ENCODE assay signal across 8 cellular contexts in the genomic region with DNA sequence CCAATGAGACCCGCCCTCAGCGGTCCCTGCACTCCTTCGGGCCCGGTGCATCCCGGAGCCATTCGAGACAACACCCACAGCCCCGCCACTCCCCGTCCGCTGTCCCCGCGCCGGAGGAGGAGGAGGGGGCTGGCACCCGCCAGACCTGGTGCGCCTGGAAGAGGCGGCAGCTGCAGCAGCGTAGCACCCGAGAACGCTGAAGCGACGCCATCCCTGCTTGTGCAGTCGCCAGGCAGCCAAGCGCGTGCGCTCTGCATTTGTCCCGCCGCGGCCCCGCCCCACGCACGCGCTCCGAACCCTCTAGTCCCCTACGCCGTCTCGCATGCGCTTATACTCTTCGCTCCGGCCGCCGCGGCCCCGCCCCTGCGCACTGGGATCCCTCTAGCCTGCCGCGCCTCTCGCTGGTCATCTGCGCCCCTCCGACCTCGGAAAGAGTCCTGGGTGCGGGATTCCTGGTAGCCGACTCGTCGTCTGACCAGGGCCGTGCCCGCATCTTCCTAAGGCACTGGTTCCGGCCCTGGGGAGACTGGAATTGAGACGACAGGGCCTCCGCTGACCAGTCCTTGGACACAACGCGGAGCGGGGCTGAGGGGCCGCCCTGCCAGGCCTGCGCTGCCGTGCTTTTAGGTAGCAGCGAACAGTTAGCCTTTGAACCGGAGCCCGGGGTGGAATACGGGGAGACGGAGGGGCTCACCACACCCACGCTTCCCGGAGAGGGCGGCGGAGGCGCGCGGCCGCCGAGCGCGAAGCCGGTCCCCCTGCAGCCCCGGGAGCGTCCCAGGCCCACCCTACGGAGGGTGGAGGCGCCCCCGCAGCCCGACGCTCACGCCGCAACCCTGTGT. TPM values are rescaled to one million over a fixed set of nuclear protein-coding genes. Genes with fewer than 3 reads are reported as not detected.
DNase-seq lines count a peak whose midpoint lies in the region; ATAC-seq and TF ChIP-seq lines count a peak whose summit lies in the region.

A gene with protein sequence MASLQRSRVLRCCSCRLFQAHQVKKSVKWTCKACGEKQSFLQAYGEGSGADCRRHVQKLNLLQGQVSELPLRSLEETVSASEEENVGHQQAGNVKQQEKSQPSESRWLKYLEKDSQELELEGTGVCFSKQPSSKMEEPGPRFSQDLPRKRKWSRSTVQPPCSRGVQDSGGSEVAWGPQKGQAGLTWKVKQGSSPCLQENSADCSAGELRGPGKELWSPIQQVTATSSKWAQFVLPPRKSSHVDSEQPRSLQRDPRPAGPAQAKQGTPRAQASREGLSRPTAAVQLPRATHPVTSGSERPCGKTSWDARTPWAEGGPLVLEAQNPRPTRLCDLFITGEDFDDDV (minus strand): TSS at position 232 of the 842 bp plus-strand sequence. CDS start 21 bp downstream, at position 211.

- H3K27me3 ChIP-seq in DOHH2 (ENCODE audit: control insufficient read depth, low read length): no peaks in the 10 kb centered on the region

- peak within 1 kb of the TSS; percentile 17; the same call in 1 of the 2 replicates for H3K27ac ChIP-seq in DOHH2 (ENCODE audit: low read depth, low read length)
- H3K27ac ChIP-seq in KOPT-K1 (ENCODE audit: low read depth, low read length, poor library complexity, severe bottlenecking): peak within 1 kb of the TSS; percentile 63
- H3K27ac ChIP-seq in RWPE1: peak within 1 kb of the TSS; percentile 88

- peaks cover 18% of the 10 kb centered on the region for H3K36me3 Mint-ChIP-seq in activated T-helper 2 cell treated with anti-CD3 and anti-CD28 coated beads, Interferon-gamma antibody, Interleukin-2, Interleukin-4, amounts not matched to agents 10 μg/mL and 5 μg/mL and 100 μg/mL, durations not matched to agents 14 hours and 24 hours and 36 hours (ENCODE audit: low read depth)
- no peaks in the 10 kb centered on the region for H3K36me3 Mint-ChIP-seq in natural killer cell

- H3F3A ChIP-seq in DOHH2 (ENCODE audit: control insufficient read depth, insufficient read depth): peaks cover 10% of the 10 kb centered on the region

- no peaks in the 10 kb centered on the region for H4K20me1 ChIP-seq in DOHH2 (ENCODE audit: control insufficient read depth, insufficient read depth, low read depth, low read length)

- H3K27me3 Mint-ChIP-seq in activated T-helper 2 cell treated with anti-CD3 and anti-CD28 coated beads, Interferon-gamma antibody, Interleukin-2, Interleukin-4, amounts not matched to agents 10 μg/mL and 5 μg/mL and 100 μg/mL, durations not matched to agents 14 hours and 24 hours and 36 hours (ENCODE audit: low read depth): no peaks in the 10 kb centered on the region
- no peaks in the 10 kb centered on the region for H3K27me3 Mint-ChIP-seq in natural killer cell (ENCODE audit: low read depth in 2 of 2)

- H3K9me3 ChIP-seq in DOHH2 (ENCODE audit: control insufficient read depth, insufficient read depth, low read length): no peaks in the 10 kb centered on the region
- peaks cover 5% of the 10 kb centered on the region for H3K9me3 ChIP-seq in KOPT-K1 (ENCODE audit: insufficient read depth, low read length, poor library complexity, severe bottlenecking)

- peak within 1 kb of the TSS; percentile 74 for H3K27ac Mint-ChIP-seq in activated T-helper 2 cell treated with anti-CD3 and anti-CD28 coated beads, Interferon-gamma antibody, Interleukin-2, Interleukin-4, amounts not matched to agents 10 μg/mL and 5 μg/mL and 100 μg/mL, durations not matched to agents 14 hours and 24 hours and 36 hours
- peak within 1 kb of the TSS; percentile 78 to 91 for H3K27ac Mint-ChIP-seq in natural killer cell

- peaks cover 9% of the 10 kb centered on the region for H3K4me1 Mint-ChIP-seq in activated T-helper 2 cell treated with anti-CD3 and anti-CD28 coated beads, Interferon-gamma antibody, Interleukin-2, Interleukin-4, amounts not matched to agents 10 μg/mL and 5 μg/mL and 100 μg/mL, durations not matched to agents 14 hours and 24 hours and 36 hours (ENCODE audit: low read depth)
- peaks cover 8 to 15% of the 10 kb centered on the region in 2 donors for H3K4me1 Mint-ChIP-seq in natural killer cell

- peaks cover 30% of the 10 kb centered on the region for H3K4me1 ChIP-seq in DOHH2 (ENCODE audit: control insufficient read depth, low read length)

- CTCF ChIA-PET in RWPE1 (lab: Yijun Ruan, JAX): interaction anchor here (0.6 kb wide), 1 partner anchor 198 kb away, joined by 3 read pairs; no protein-coding TSS in a partner anchor

- peak within 1 kb of the TSS; percentile 94 for H3K4me2 ChIP-seq in DOHH2 (ENCODE audit: low read length)

- intact Hi-C loops in activated T-helper 2 cell treated with anti-CD3 and anti-CD28 coated beads, Interferon-gamma antibody, Interleukin-2, Interleukin-4, amounts not matched to agents 10 μg/mL and 5 μg/mL and 100 μg/mL, durations not matched to agents 14 hours and 24 hours and 36 hours (cut with micrococcal nuclease): loop anchor here (1.0 to 5.0 kb wide), 3 partner anchors 23 to 57 kb away; a partner anchor contains a TSS
- intact Hi-C loops in natural killer cell (cut with micrococcal nuclease): loop anchor here (2.0 kb wide), 2 partner anchors 22 to 56 kb away; no protein-coding TSS in a partner anchor

- no peaks in the 10 kb centered on the region for H3K9me2 ChIP-seq in DOHH2 (replicated peaks; ENCODE audit: control insufficient read depth, low read length)

- peaks cover 38% of the 10 kb centered on the region for H3K79me2 ChIP-seq in DOHH2 (ENCODE audit: control insufficient read depth, low read length)

- H3K36me3 ChIP-seq in DOHH2 (ENCODE audit: control insufficient read depth, low read length) (peaks cover 18% of the 10 kb centered on the region), KOPT-K1 (ENCODE audit: insufficient read depth, low read length) (peaks cover 20% of the 10 kb centered on the region)

- ATAC-seq in GM21786 (IDR thresholded peaks at IDR 0.05; ENCODE audit: unreplicated experiment): peak; percentile 97
- peak; percentile 96 to 98 (median 97) for ATAC-seq in natural killer cell

- H3K4me3 ChIP-seq in DOHH2 (ENCODE audit: low read length): peak within 1 kb of the TSS; percentile 96
- peak within 1 kb of the TSS; percentile 87 for H3K4me3 ChIP-seq in fibroblast of mammary gland (ENCODE audit: control insufficient read depth, low read depth, low read length)

- POLR2A ChIA-PET in RWPE1 (lab: Yijun Ruan, JAX; ENCODE audit: low non-redundant PET): no interaction called here

- peak within 1 kb of the TSS; percentile 96 for H3K4me3 Mint-ChIP-seq in activated T-helper 2 cell treated with anti-CD3 and anti-CD28 coated beads, Interferon-gamma antibody, Interleukin-2, Interleukin-4, amounts not matched to agents 10 μg/mL and 5 μg/mL and 100 μg/mL, durations not matched to agents 14 hours and 24 hours and 36 hours (ENCODE audit: low read depth)
- peak within 1 kb of the TSS; percentile 95 for H3K4me3 Mint-ChIP-seq in natural killer cell

- TF ChIP-seq CTCF in DOHH2 (IDR thresholded peaks at IDR 0.05; ENCODE audit: low read depth, low read length, poor library complexity, severe bottlenecking) (no peak), RWPE1 (conservative IDR thresholded peaks at IDR 0.05; ENCODE audit: low read depth) (no peak), fibroblast of mammary gland (conservative IDR thresholded peaks at IDR 0.05; ENCODE audit: control insufficient read depth, insufficient read depth, low read depth, low read length) (no peak), natural killer cell (IDR thresholded peaks at IDR 0.05) (no peak)

- H3K9me3 Mint-ChIP-seq in activated T-helper 2 cell treated with anti-CD3 and anti-CD28 coated beads, Interferon-gamma antibody, Interleukin-2, Interleukin-4, amounts not matched to agents 10 μg/mL and 5 μg/mL and 100 μg/mL, durations not matched to agents 14 hours and 24 hours and 36 hours: no peaks in the 10 kb centered on the region
- no peaks in the 10 kb centered on the region for H3K9me3 Mint-ChIP-seq in natural killer cell

- DNase-seq in RWPE1 (ENCODE audit: low spot score) (peak; percentile 95), fibroblast of mammary gland (ENCODE audit: low read depth) (peak; percentile 90), natural killer cell (peak; percentile 82)
- DNase-seq in activated T-helper 2 cell treated with anti-CD3 and anti-CD28 coated beads, Interferon-gamma antibody, Interleukin-2, Interleukin-4, amounts not matched to agents 10 μg/mL and 5 μg/mL and 100 μg/mL, durations not matched to agents 14 hours and 24 hours and 36 hours (ENCODE audit: low spot score): peak; percentile 86
- peak; percentile 92 for DNase-seq in stimulated activated naive CD4-positive, alpha-beta T cell treated with Interleukin-2 at 50 U/mL for 16 hours (lab: John Stamatoyannopoulos, UW)

RNA-seq across cellular contexts. Expression of the gene that starts here (rescaled TPM):
- 24.4 and 30.1 TPM in 2 replicates for total RNA-seq in activated T-helper 2 cell treated with anti-CD3 and anti-CD28 coated beads, Interferon-gamma antibody, Interleukin-2, Interleukin-4, amounts not matched to agents 10 μg/mL and 5 μg/mL and 100 μg/mL, durations not matched to agents 14 hours and 24 hours and 36 hours
- total RNA-seq in natural killer cell: 10 to 100 TPM; 19.7 to 40.2 (median 25.4) TPM

Comparison
In these comparisons a context has a peak if more than half of its experiments do, and no peak if none do; other contexts are left out.
1. Peak in every context shown above with its lines: DNase-seq, ATAC-seq, H3K4me3 ChIP-seq and H3K27ac ChIP-seq.
2. H3K27ac ChIP-seq: peak in every context shown above with its lines; median percentile 88 in RWPE1; 63 in KOPT-K1; 17 in DOHH2.